In the genomic region with DNA sequence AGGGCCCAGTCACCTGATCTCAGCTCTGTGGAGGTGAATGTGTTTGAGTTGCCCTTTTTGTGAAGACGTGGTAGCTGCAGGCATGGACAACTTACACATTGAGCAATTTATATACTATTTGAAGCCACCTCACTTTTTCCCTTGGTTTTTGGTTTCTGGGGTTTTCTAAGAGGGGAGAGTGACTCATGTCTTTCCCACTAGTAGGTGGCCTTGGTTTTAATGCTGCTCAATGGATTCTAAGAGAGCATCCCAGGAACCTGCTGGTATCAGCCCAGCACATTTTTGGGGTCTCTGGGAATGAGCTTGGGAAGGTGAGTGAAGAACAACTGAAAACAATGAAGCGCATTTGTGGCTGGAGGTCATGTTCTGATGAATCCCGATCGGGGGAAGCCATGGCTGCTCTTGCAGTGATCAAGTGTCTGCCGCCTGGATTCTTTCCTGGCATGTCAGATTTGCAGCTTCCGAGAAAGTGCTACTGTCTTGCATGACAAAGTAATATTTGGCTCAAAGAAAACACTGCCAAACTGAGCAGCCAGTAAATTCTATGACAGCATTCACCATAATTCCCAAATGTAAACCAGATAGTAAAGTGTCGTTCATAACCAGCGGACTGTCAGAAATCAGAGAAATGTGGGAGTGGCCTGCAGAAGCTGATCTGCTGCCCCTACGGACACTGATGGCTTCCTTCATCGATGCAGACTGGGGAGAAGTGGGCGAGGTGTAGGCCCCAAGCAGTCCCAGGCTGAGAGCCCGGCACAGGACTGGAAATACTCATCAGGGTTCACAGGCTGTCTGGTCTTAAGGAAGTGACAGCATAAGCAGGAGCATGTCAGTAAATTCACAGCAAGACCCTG, we compare ENCODE assay signal across 1 cellular context.
TF ChIP-seq lines count a peak whose summit lies in the region.

No MANE protein-coding gene starts in this region.

TF ChIP-seq in GM23338, 12 proteins besides CTCF, POLR2A, EP300 and RAD21 (continued from another document):
- TF ChIP-seq ZNF462 (CRISPR knock-in tag; IDR thresholded peaks at IDR 0.05) (no peak), POLR2AphosphoS5 (IDR thresholded peaks at IDR 0.05; ENCODE audit: low read depth) (no peak), EZH2 (IDR thresholded peaks at IDR 0.05; ENCODE audit: low read depth, unreplicated experiment) (no peak), REST (IDR thresholded peaks at IDR 0.05; ENCODE audit: unreplicated experiment) (no peak), JUNB (IDR thresholded peaks at IDR 0.05; ENCODE audit: unreplicated experiment) (no peak), EZH2phosphoT487 (IDR thresholded peaks at IDR 0.05; ENCODE audit: unreplicated experiment) (no peak), STAT1 (IDR thresholded peaks at IDR 0.05; ENCODE audit: unreplicated experiment) (no peak), NANOG (IDR thresholded peaks at IDR 0.05; ENCODE audit: borderline replicate concordance) (no peak), ETS1 (IDR thresholded peaks at IDR 0.05) (no peak)
TF ChIP-seq in GM23338: peak in this region for 0.
